ENCODE assay signal across 21 cellular contexts in genomic region chr9:69933445-69933844, GRCh38.
"Had no signal": no experiment of that assay in that cellular context is flagged by ENCODE, and none has a peak within 500 bp of the region (broad histone marks: within the 10 kb centered on the region; RNA-seq: fewer than 3 reads in every experiment).

No MANE protein-coding gene starts in this region.

- H3K4me1 Mint-ChIP-seq: IgD-negative memory B cell had no signal

- H3K36me3 ChIP-seq: SJSA1 had no signal

- H3K36me3 Mint-ChIP-seq: IgD-negative memory B cell had no signal

- H3K9ac ChIP-seq: KMS-11 had no signal

- H3K27ac ChIP-seq: HL-60, KMS-11, SJSA1, SK-N-MC had no signal

- H3K4me3 Mint-ChIP-seq: IgD-negative memory B cell had no signal

- H3K27me3 ChIP-seq: SJSA1 had no signal

- H3K4me3 ChIP-seq: K562, SJSA1, SK-N-MC had no signal

- DNase-seq: MV-4-11, NCI-H1048, NCI-H1105, NCI-H1436 treated with DMSO at 0.1 percent for 48 hours, NCI-H1694, NCI-H187 treated with DMSO at 0.1 percent for 48 hours, NCI-H2029 treated with DMSO at 0.1 percent for 48 hours, NCI-H2107, NCI-H2171 treated with DMSO at 0.1 percent for 48 hours, NCI-H345, NCI-H446 treated with DMSO at 0.1 percent for 48 hours, NCI-H510A treated with DMSO at 0.1 percent for 48 hours, NCI-H774, Right ventricle myocardium superior, SIG-M5 had no signal

- H3K4me2 ChIP-seq: KMS-11 had no signal
